1 cellular context compared by ENCODE assay signal in the genomic region with DNA sequence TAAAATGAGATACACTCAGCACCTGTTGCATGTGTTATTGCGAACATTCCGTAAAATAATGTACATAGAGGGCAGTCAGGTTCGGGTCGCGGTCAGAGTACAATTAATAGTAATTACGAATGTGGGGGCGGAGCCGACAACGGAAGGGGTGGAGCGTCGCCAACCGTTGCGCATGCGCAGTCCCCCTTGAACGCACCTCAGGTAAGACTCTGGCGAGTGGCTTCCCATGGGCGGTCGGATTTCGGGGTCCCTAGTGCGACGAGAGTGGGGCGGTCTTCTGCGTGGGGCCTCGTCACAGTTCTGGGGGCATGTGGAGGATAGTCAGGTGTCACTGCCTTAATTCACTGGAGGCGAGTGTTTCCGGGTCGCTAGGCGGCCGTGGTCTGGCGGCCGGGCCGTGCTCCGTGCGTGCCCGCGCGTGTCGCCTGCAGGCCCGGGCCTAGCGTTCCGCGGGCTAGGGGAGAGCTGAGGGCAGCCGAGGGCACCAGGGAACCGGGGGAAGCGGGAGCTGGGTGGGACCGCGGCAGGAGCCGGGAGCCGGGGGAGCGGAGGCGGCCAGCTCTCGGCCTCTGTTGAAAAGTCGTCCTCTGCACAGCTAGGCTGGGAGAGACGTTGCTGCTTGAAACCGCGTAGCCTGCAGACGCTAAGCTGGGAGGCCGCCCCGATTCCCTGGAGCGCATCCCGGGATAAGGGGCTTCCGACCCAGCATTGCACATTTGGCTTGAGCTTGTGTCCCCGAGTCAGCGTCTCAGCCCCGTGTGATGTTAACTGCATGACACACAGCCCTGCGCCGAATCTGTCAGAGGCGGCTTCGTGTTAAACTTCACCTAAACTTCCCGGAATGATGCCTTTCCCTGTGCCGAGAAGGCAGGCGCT.
TF ChIP-seq lines count a peak whose summit lies in the region.

A gene (plus strand): TSS at position 177 of the 876 bp plus-strand sequence. CDS start 3,209 bp downstream, outside the sequence.

TF ChIP-seq in IMR-90, 13 proteins besides CTCF, POLR2A, EP300 and RAD21 (continued from another document):
- TF ChIP-seq RCOR1 (IDR thresholded peaks at IDR 0.05; ENCODE audit: insufficient replicate concordance, low read length) (no peak), MXI1 (IDR thresholded peaks at IDR 0.05; ENCODE audit: borderline replicate concordance, low read depth, low read length) (peak; percentile 70; the same call in 1 of the 2 replicates), MAFK (IDR thresholded peaks at IDR 0.05; ENCODE audit: low read depth, low read length) (no peak), FOS (IDR thresholded peaks at IDR 0.05; ENCODE audit: low read depth, low read length) (no peak)
- TF ChIP-seq, protein P1, sequence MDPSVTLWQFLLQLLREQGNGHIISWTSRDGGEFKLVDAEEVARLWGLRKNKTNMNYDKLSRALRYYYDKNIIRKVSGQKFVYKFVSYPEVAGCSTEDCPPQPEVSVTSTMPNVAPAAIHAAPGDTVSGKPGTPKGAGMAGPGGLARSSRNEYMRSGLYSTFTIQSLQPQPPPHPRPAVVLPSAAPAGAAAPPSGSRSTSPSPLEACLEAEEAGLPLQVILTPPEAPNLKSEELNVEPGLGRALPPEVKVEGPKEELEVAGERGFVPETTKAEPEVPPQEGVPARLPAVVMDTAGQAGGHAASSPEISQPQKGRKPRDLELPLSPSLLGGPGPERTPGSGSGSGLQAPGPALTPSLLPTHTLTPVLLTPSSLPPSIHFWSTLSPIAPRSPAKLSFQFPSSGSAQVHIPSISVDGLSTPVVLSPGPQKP (IDR thresholded peaks at IDR 0.05; ENCODE audit: borderline replicate concordance, low read depth, low read length) = no peak
TF ChIP-seq in IMR-90: peak in this region for 2.
